In the genomic region with DNA sequence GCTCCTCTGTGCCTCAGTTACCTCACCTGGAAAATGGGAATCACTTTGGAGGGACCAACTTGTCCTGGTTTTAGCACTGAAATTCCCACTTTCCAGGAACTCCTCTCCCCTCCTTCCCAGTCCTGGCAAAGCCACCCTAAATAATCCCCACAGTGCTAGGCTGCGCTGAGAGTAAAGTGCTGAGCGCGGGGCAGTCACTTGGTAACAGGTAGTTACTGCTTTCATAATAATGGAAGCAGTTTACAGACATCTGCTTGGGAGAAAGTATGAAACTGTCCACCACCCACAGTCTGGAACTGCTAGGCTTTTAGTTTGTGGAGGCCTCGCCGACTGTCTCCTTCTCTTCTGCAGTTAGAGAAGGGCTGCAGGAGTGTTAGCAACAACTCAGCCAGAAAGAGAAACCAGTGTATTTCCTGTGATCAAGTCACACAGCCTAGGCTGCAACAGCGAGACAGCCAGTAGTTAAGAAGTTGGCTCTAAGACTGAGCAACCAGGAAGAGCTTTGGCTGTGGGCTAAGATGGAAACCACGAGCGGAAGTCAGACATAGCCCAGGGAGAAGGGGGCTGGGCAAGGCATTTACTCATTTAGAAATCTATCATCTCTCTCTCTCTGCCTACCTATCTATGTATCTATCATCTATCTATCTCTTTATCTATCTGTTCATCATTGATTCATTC, we compare ENCODE assay signal across 9 cellular contexts. TPM values are rescaled to one million over a fixed set of nuclear protein-coding genes. Genes with fewer than 3 reads are reported as not detected.
DNase-seq lines count a peak whose midpoint lies in the region; ATAC-seq, FAIRE-seq and TF ChIP-seq lines count a peak whose summit lies in the region.
"Had no signal": no experiment of that assay in that cellular context is flagged by ENCODE, and none has a peak within 500 bp of the region (broad histone marks: within the 10 kb centered on the region; RNA-seq: fewer than 3 reads in every experiment).

No MANE protein-coding gene starts in this region.

- peak; percentile 94 for ATAC-seq in HG03280 (IDR thresholded peaks at IDR 0.05; ENCODE audit: unreplicated experiment)
- ATAC-seq in activated B cell treated with CpG ODN at 0.5 μM for 24 hours (ENCODE audit: low read depth): peak; percentile 98
- no peak for ATAC-seq in SK-N-SH treated with all-trans-retinoic acid at 6 μM for 48 hours

- no peaks in the 10 kb centered on the region for H3K27me3 Mint-ChIP-seq in activated B cell treated with CpG ODN at 0.5 μM for 24 hours
- H3K27me3 Mint-ChIP-seq in dendritic cell treated with granulocyte-macrophage colony-stimulating factor and Interleukin-4, amounts not matched to agents 40 ng/mL and 50 ng/mL, for 4 days: peaks cover 12% of the 10 kb centered on the region

- H3K9me3 ChIP-seq in small intestine (ENCODE audit: control insufficient read depth, low read depth): no peaks in the 10 kb centered on the region

- WGBS in small intestine, 3 donors: 47 to 77% (median 61%) methylated on average over 8 of the region's 8 CpGs

- CTCF ChIA-PET in activated B cell treated with CpG ODN at 0.5 μM for 24 hours (lab: Charles Lee): interaction anchor here (1.2 to 1.7 kb wide), 2 partner anchors 71 kb away, joined by 6 read pairs; no protein-coding TSS in a partner anchor

- no peaks in the 10 kb centered on the region for H3K4me1 ChIP-seq in small intestine (ENCODE audit: control insufficient read depth in 2 of 2, insufficient read depth in 1 of 2, low read depth in 1 of 2, low read length in 1 of 2)

- intact Hi-C loops in activated B cell treated with CpG ODN at 0.5 μM for 24 hours (cut with micrococcal nuclease): loop anchor here (1.0 to 5.0 kb wide), 4 partner anchors 11 to 61 kb away; no protein-coding TSS in a partner anchor
- intact Hi-C loops in dendritic cell treated with granulocyte-macrophage colony-stimulating factor and Interleukin-4, amounts not matched to agents 40 ng/mL and 50 ng/mL, for 4 days (cut with micrococcal nuclease): no loop called here

- H3K36me3 Mint-ChIP-seq in activated B cell treated with CpG ODN at 0.5 μM for 24 hours (ENCODE audit: low read depth): no peaks in the 10 kb centered on the region
- H3K36me3 Mint-ChIP-seq in dendritic cell treated with granulocyte-macrophage colony-stimulating factor and Interleukin-4, amounts not matched to agents 40 ng/mL and 50 ng/mL, for 4 days (ENCODE audit: low read depth): no peaks in the 10 kb centered on the region
- H3K36me3 Mint-ChIP-seq: brain had no signal

- no peak overlapping the region for H3K4me3 ChIP-seq in small intestine (ENCODE audit: low read depth in 1 of 2, low read length in 2 of 2)

- DNase-seq in GM19239 (ENCODE audit: insufficient read length, low spot score) (peak; percentile 80), activated B cell treated with CpG ODN at 0.5 μM for 24 hours (peak; percentile 40), small intestine (peak; percentile 69), retina (no peak), DMS79 treated with DMSO at 0.1 percent for 48 hours (lab: John Stamatoyannopoulos, UW) (no peak)

- H3K27ac Mint-ChIP-seq in activated B cell treated with CpG ODN at 0.5 μM for 24 hours: peak overlapping the region; percentile 93
- peak overlapping the region; percentile 86 for H3K27ac Mint-ChIP-seq in dendritic cell treated with granulocyte-macrophage colony-stimulating factor and Interleukin-4, amounts not matched to agents 40 ng/mL and 50 ng/mL, for 4 days

- peaks cover 46% of the 10 kb centered on the region for H3K4me1 Mint-ChIP-seq in activated B cell treated with CpG ODN at 0.5 μM for 24 hours
- H3K4me1 Mint-ChIP-seq in dendritic cell treated with granulocyte-macrophage colony-stimulating factor and Interleukin-4, amounts not matched to agents 40 ng/mL and 50 ng/mL, for 4 days (ENCODE audit: low read depth): peaks cover 68% of the 10 kb centered on the region

- no peak for TF ChIP-seq CTCF in activated B cell treated with CpG ODN at 0.5 μM for 24 hours (IDR thresholded peaks at IDR 0.05)

- H3K36me3 ChIP-seq in small intestine (ENCODE audit: control insufficient read depth in 2 of 2, insufficient read depth in 2 of 2, low read length in 2 of 2): no peaks in the 10 kb centered on the region

- no peaks in the 10 kb centered on the region for H3K9me3 Mint-ChIP-seq in activated B cell treated with CpG ODN at 0.5 μM for 24 hours
- no peaks in the 10 kb centered on the region for H3K9me3 Mint-ChIP-seq in dendritic cell treated with granulocyte-macrophage colony-stimulating factor and Interleukin-4, amounts not matched to agents 40 ng/mL and 50 ng/mL, for 4 days

- POLR2A ChIA-PET in activated B cell treated with CpG ODN at 0.5 μM for 24 hours (lab: Charles Lee): interaction anchor here (0.5 to 1.8 kb wide), 4 partner anchors 14 to 80 kb away, joined by 3 to 11 read pairs (median 5); no protein-coding TSS in a partner anchor

- H3K27ac ChIP-seq in small intestine (ENCODE audit: low read depth in 1 of 2, low read length in 1 of 2): peak overlapping the region; percentile 72 to 82

- H3K4me3 Mint-ChIP-seq in activated B cell treated with CpG ODN at 0.5 μM for 24 hours: peak overlapping the region; percentile 72
- H3K4me3 Mint-ChIP-seq in dendritic cell treated with granulocyte-macrophage colony-stimulating factor and Interleukin-4, amounts not matched to agents 40 ng/mL and 50 ng/mL, for 4 days: no peak overlapping the region
- H3K4me3 Mint-ChIP-seq: brain had no signal

- FAIRE-seq in GM19239 (lab: Jason Lieb, UNC) (peak; percentile 96), small intestine (lab: Jason Lieb, UNC) (no peak)

- no peaks in the 10 kb centered on the region for H3K27me3 ChIP-seq in small intestine (ENCODE audit: control insufficient read depth in 2 of 2, insufficient read depth in 2 of 2, low read length in 2 of 2)

TF ChIP-seq in SK-N-SH treated with all-trans-retinoic acid at 6 μM for 48 hours, 23 proteins besides CTCF, POLR2A, EP300 and RAD21 (continues in another document):
- TF ChIP-seq ESRRG (CRISPR knock-in tag; IDR thresholded peaks at IDR 0.05) (no peak), TOX (CRISPR knock-in tag; IDR thresholded peaks at IDR 0.05; ENCODE audit: borderline replicate concordance) (no peak), SNAI2 (CRISPR knock-in tag; IDR thresholded peaks at IDR 0.05) (no peak), GLIS3 (CRISPR knock-in tag; IDR thresholded peaks at IDR 0.05) (no peak), ISL1 (CRISPR knock-in tag; IDR thresholded peaks at IDR 0.05) (no peak), CSDC2 (CRISPR knock-in tag; IDR thresholded peaks at IDR 0.05) (no peak), BACH2 (CRISPR knock-in tag; IDR thresholded peaks at IDR 0.05; ENCODE audit: borderline replicate concordance) (no peak), ZC3H10 (CRISPR knock-in tag; IDR thresholded peaks at IDR 0.05) (no peak), ZNF565 (CRISPR knock-in tag; conservative IDR thresholded peaks at IDR 0.05; ENCODE audit: low read depth) (no peak), ZNF8 (CRISPR knock-in tag; IDR thresholded peaks at IDR 0.05) (no peak)
- TF ChIP-seq, protein P1, sequence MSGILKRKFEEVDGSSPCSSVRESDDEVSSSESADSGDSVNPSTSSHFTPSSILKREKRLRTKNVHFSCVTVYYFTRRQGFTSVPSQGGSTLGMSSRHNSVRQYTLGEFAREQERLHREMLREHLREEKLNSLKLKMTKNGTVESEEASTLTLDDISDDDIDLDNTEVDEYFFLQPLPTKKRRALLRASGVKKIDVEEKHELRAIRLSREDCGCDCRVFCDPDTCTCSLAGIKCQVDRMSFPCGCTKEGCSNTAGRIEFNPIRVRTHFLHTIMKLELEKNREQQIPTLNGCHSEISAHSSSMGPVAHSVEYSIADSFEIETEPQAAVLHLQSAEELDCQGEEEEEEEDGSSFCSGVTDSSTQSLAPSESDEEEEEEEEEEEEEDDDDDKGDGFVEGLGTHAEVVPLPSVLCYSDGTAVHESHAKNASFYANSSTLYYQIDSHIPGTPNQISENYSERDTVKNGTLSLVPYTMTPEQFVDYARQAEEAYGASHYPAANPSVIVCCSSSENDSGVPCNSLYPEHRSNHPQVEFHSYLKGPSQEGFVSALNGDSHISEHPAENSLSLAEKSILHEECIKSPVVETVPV (CRISPR knock-in tag; IDR thresholded peaks at IDR 0.05): no peak
- TF ChIP-seq, protein P2, sequence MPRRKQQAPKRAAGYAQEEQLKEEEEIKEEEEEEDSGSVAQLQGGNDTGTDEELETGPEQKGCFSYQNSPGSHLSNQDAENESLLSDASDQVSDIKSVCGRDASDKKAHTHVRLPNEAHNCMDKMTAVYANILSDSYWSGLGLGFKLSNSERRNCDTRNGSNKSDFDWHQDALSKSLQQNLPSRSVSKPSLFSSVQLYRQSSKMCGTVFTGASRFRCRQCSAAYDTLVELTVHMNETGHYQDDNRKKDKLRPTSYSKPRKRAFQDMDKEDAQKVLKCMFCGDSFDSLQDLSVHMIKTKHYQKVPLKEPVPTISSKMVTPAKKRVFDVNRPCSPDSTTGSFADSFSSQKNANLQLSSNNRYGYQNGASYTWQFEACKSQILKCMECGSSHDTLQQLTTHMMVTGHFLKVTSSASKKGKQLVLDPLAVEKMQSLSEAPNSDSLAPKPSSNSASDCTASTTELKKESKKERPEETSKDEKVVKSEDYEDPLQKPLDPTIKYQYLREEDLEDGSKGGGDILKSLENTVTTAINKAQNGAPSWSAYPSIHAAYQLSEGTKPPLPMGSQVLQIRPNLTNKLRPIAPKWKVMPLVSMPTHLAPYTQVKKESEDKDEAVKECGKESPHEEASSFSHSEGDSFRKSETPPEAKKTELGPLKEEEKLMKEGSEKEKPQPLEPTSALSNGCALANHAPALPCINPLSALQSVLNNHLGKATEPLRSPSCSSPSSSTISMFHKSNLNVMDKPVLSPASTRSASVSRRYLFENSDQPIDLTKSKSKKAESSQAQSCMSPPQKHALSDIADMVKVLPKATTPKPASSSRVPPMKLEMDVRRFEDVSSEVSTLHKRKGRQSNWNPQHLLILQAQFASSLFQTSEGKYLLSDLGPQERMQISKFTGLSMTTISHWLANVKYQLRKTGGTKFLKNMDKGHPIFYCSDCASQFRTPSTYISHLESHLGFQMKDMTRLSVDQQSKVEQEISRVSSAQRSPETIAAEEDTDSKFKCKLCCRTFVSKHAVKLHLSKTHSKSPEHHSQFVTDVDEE (CRISPR knock-in tag; IDR thresholded peaks at IDR 0.05): no peak

RNA-seq across cellular contexts. Expression of a gene that starts 30.8 kb away (rescaled TPM):
- 2.3 and 3.4 TPM in 2 replicates for total RNA-seq in activated B cell treated with CpG ODN at 0.5 μM for 24 hours
- 10 to 100 TPM; 12.4 to 46.5 (median 30.0) TPM for polyA plus RNA-seq in small intestine

Comparison
In these comparisons a context has a peak if more than half of its experiments do, and no peak if none do; other contexts are left out.
1. DNase-seq: peak in GM19239 (single experiment), activated B cell treated with CpG ODN at 0.5 μM for 24 hours (single experiment) and small intestine (single experiment); none in retina (single experiment) and DMS79 treated with DMSO at 0.1 percent for 48 hours (single experiment).